Comparison of ENCODE assay signal across 31 cellular contexts in the genomic region with DNA sequence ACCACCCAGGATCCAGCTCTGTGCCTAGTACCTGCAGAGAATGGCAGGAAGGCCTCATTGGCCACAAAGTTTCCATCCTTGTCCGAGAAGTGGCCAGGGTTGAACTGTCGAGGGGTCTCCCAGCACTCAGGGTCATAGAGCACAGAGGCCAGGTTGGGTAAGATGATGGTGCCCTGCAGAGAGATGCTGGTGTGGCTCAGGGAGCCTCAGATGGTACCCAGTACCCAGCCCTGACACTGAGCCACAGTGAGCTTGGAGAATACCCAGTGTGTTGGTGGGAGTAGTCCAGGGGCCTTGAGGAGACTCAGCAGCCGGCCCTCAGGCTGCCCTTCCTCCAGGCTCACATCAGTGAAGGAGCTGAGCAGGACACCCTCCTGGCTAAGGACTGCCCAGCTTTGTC.
"Had no signal": no experiment of that assay in that cellular context is flagged by ENCODE, and none has a peak within 500 bp of the region (broad histone marks: within the 10 kb centered on the region; RNA-seq: fewer than 3 reads in every experiment).

No MANE protein-coding gene starts in this region.

- H3K4me1 ChIP-seq: SJCRH30 had no signal

- H3K4me3 ChIP-seq: K562, PC-9, SJCRH30, SK-N-MC had no signal

- H3K9me3 ChIP-seq: SJCRH30 had no signal

- DNase-seq: activated CD4-positive, alpha-beta memory T cell treated with anti-CD3 and anti-CD28 coated beads, Interleukin-2, amount 10 ng/mL, durations not matched to agents 7 days and 5 days; activated CD4-positive, alpha-beta T cell treated with anti-CD3 and anti-CD28 coated beads for 1 hour; activated CD4-positive, alpha-beta T cell treated with anti-CD3 and anti-CD28 coated beads for 48 hours; activated CD4-positive, CD25-positive, alpha-beta regulatory T cell; activated CD8-positive, alpha-beta memory T cell treated with anti-CD3 and anti-CD28 coated beads for 24 hours; activated CD8-positive, alpha-beta memory T cell treated with anti-CD3 and anti-CD28 coated beads, Interleukin-2, amount 10 ng/mL, durations not matched to agents 7 days and 5 days; activated CD8-positive, alpha-beta memory T cell treated with anti-CD3 and anti-CD28 coated beads, Interleukin-2, amount 50 U/mL, for 48 hours; activated effector memory CD4-positive, alpha-beta T cell treated with Interleukin-2 at 50 U/mL for 16 hours; activated naive CD4-positive, alpha-beta T cell treated with anti-CD3 and anti-CD28 coated beads, Interleukin-2, amount 10 ng/mL, durations not matched to agents 7 days and 5 days; activated naive CD8-positive, alpha-beta T cell treated with anti-CD3 and anti-CD28 coated beads, Interleukin-2, amount 50 U/mL, for 24 hours; activated T-cell treated with anti-CD3 and anti-CD28 coated beads, Interleukin-2, amount 50 U/mL, for 48 hours; anterior cingulate cortex; central memory CD4-positive, alpha-beta T cell; Karpas-422; NCI-H1048; NCI-H1105 treated with DMSO at 0.1 percent for 48 hours; NCI-H1436; NCI-H1694 treated with DMSO at 0.1 percent for 48 hours; NCI-H2029; NCI-H345; NCI-H526; NCI-H748 treated with DMSO at 0.1 percent for 48 hours; NK-92 treated with Interleukin-12 subunit alpha and Interleukin-12 subunit beta, amount 100 ng/mL, for 24 hours; PC-9; SHP77; SJCRH30; T-cell; T-helper 17 cell had no signal

- FAIRE-seq: K562 had no signal

- ATAC-seq: activated CD8-positive, alpha-beta memory T cell treated with anti-CD3 and anti-CD28 coated beads, Interleukin-2, amount 10 ng/mL, durations not matched to agents 7 days and 5 days; activated naive CD8-positive, alpha-beta T cell treated with anti-CD3 and anti-CD28 coated beads, Interleukin-2, amount 50 U/mL, for 24 hours; T-cell had no signal

- H3K27ac ChIP-seq: PC-9, SJCRH30, SK-N-MC had no signal

- H3K36me3 ChIP-seq: SJCRH30, WERI-Rb-1 had no signal

- H2AFZ ChIP-seq: PC-9 had no signal
